In the genomic region with DNA sequence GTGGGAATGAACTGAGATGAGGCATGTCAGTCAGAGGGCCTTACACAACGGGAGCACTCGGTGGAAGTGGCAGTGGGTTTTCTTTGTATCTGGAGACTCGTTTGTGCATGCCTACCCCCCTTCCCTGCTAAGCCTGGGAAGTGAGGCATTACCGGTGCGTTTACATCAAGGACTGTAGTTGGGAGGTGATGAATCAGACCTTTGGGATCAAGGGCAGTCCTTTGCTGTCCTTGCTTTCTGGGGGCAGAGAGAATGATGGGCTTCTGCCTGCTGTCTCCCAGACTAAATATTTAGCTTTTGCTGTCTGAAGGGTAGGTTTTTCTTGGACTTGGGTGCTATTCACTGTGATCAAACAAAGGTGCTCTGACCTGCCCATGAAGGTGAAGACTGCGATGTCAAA, we compare ENCODE assay signal across 29 cellular contexts.
"Had no signal": no experiment of that assay in that cellular context is flagged by ENCODE, and none has a peak within 500 bp of the region (broad histone marks: within the 10 kb centered on the region; RNA-seq: fewer than 3 reads in every experiment).

No MANE protein-coding gene starts in this region.

- H3K9ac ChIP-seq: neural progenitor cell had no signal

- DNase-seq: activated CD4-positive, alpha-beta T cell treated with anti-CD3 and anti-CD28 coated beads for 36 hours; activated CD4-positive, CD25-positive, alpha-beta regulatory T cell; activated CD8-positive, alpha-beta memory T cell treated with anti-CD3 and anti-CD28 coated beads, Interleukin-2, amount 10 ng/mL, durations not matched to agents 7 days and 5 days; activated CD8-positive, alpha-beta T cell treated with anti-CD3 and anti-CD28 coated beads, Interleukin-2, amount 10 ng/mL, durations not matched to agents 7 days and 5 days; activated naive CD8-positive, alpha-beta T cell treated with anti-CD3 and anti-CD28 coated beads, Interleukin-2, amount 50 U/mL, for 24 hours; activated T-cell treated with anti-CD3 and anti-CD28 coated beads, Interleukin-2, amount 50 U/mL, for 48 hours; central memory CD4-positive, alpha-beta T cell; left cardiac atrium; left ventricle myocardium superior; midbrain; naive thymus-derived CD8-positive, alpha-beta T cell; occipital lobe; right cardiac atrium; stimulated activated CD4-positive, alpha-beta T cell treated with anti-CD3 and anti-CD28 coated beads, Interleukin-12 subunit alpha, Interleukin-12 subunit beta, amount 100 ng/mL, for 4 hours; stimulated activated CD4-positive, alpha-beta T cell treated with anti-CD3 and anti-CD28 coated beads, Interleukin-4, amount 100 ng/mL, for 1 hour; T-helper 1 cell; trophoblast cell had no signal

- H3K9me3 Mint-ChIP-seq: activated naive CD4-positive, alpha-beta T cell treated with anti-CD3 and anti-CD28 coated beads, Interleukin-2, amount 50 U/mL, for 24 hours; activated naive CD8-positive, alpha-beta T cell treated with anti-CD3 and anti-CD28 coated beads, Interleukin-2, amount 50 U/mL, for 24 hours; activated T-helper 2 cell treated with anti-CD3 and anti-CD28 coated beads, Interferon-gamma antibody, Interleukin-2, Interleukin-4, amounts not matched to agents 10 μg/mL and 5 μg/mL and 100 μg/mL, durations not matched to agents 14 hours and 24 hours and 36 hours; naive thymus-derived CD8-positive, alpha-beta T cell; neural progenitor cell; stimulated activated effector memory CD8-positive, alpha-beta T cell treated with anti-CD3 and anti-CD28 coated beads, Interleukin-12 subunit alpha, Interleukin-12 subunit beta, amount 100 ng/mL, for 72 hours; stimulated activated naive CD8-positive, alpha-beta T cell treated with anti-CD3 and anti-CD28 coated beads, Interleukin-15, Interleukin-2, amounts not matched to agents 100 ng/mL and 50 ng/mL, for 24 hours; T-helper 2 cell treated with Interferon-gamma antibody and Interleukin-4, amounts not matched to agents 5 μg/mL and 100 μg/mL, for 36 hours had no signal

- H3K27ac ChIP-seq: breast epithelium, epithelial cell of prostate, neural progenitor cell, thoracic aorta had no signal

- H3K4me1 Mint-ChIP-seq: activated CD4-positive, alpha-beta T cell treated with anti-CD3 and anti-CD28 coated beads for 36 hours; activated CD8-positive, alpha-beta memory T cell treated with anti-CD3 and anti-CD28 coated beads, Interleukin-2, amount 10 ng/mL, durations not matched to agents 7 days and 5 days; activated naive CD4-positive, alpha-beta T cell treated with anti-CD3 and anti-CD28 coated beads, Interleukin-2, amount 50 U/mL, for 24 hours; activated naive CD8-positive, alpha-beta T cell treated with anti-CD3 and anti-CD28 coated beads, Interleukin-2, amount 50 U/mL, for 24 hours; stimulated activated effector memory CD8-positive, alpha-beta T cell treated with anti-CD3 and anti-CD28 coated beads, Interleukin-12 subunit alpha, Interleukin-12 subunit beta, amount 100 ng/mL, for 72 hours had no signal

- H3K27me3 ChIP-seq: breast epithelium, neural progenitor cell had no signal

- ATAC-seq: activated CD4-positive, alpha-beta T cell treated with anti-CD3 and anti-CD28 coated beads for 36 hours; activated CD8-positive, alpha-beta memory T cell treated with anti-CD3 and anti-CD28 coated beads, Interleukin-2, amount 10 ng/mL, durations not matched to agents 7 days and 5 days; activated CD8-positive, alpha-beta T cell treated with anti-CD3 and anti-CD28 coated beads, Interleukin-2, amount 10 ng/mL, durations not matched to agents 7 days and 5 days; activated naive CD8-positive, alpha-beta T cell treated with anti-CD3 and anti-CD28 coated beads, Interleukin-2, amount 50 U/mL, for 24 hours; left cardiac atrium; left ventricle myocardium superior; naive thymus-derived CD8-positive, alpha-beta T cell; right cardiac atrium; stimulated activated effector memory CD8-positive, alpha-beta T cell treated with anti-CD3 and anti-CD28 coated beads, Interleukin-12 subunit alpha, Interleukin-12 subunit beta, amount 100 ng/mL, for 72 hours had no signal

- FAIRE-seq: frontal cortex, keratinocyte, urothelium cell line had no signal

- H3K4me2 ChIP-seq: neural progenitor cell had no signal

- H3K4me1 ChIP-seq: breast epithelium, neural progenitor cell had no signal

- H3K9me3 ChIP-seq: breast epithelium, thoracic aorta had no signal

- H3K27ac Mint-ChIP-seq: activated CD4-positive, alpha-beta T cell treated with anti-CD3 and anti-CD28 coated beads for 36 hours; activated CD8-positive, alpha-beta memory T cell treated with anti-CD3 and anti-CD28 coated beads, Interleukin-2, amount 10 ng/mL, durations not matched to agents 7 days and 5 days; activated CD8-positive, alpha-beta T cell treated with anti-CD3 and anti-CD28 coated beads, Interleukin-2, amount 10 ng/mL, durations not matched to agents 7 days and 5 days; activated naive CD4-positive, alpha-beta T cell treated with anti-CD3 and anti-CD28 coated beads, Interleukin-2, amount 50 U/mL, for 24 hours; activated naive CD8-positive, alpha-beta T cell treated with anti-CD3 and anti-CD28 coated beads, Interleukin-2, amount 50 U/mL, for 24 hours; activated T-helper 2 cell treated with anti-CD3 and anti-CD28 coated beads, Interferon-gamma antibody, Interleukin-2, Interleukin-4, amounts not matched to agents 10 μg/mL and 5 μg/mL and 100 μg/mL, durations not matched to agents 14 hours and 24 hours and 36 hours; neural progenitor cell; stimulated activated effector memory CD8-positive, alpha-beta T cell treated with anti-CD3 and anti-CD28 coated beads, Interleukin-12 subunit alpha, Interleukin-12 subunit beta, amount 100 ng/mL, for 72 hours; stimulated activated naive CD8-positive, alpha-beta T cell treated with anti-CD3 and anti-CD28 coated beads, Interleukin-15, Interleukin-2, amounts not matched to agents 100 ng/mL and 50 ng/mL, for 24 hours; T-helper 2 cell treated with Interferon-gamma antibody and Interleukin-4, amounts not matched to agents 5 μg/mL and 100 μg/mL, for 36 hours had no signal

- H3K4me3 ChIP-seq: breast epithelium, neural progenitor cell, thoracic aorta had no signal

- H3K36me3 ChIP-seq: breast epithelium, neural progenitor cell, thoracic aorta had no signal

- H3K27me3 Mint-ChIP-seq: activated CD4-positive, alpha-beta T cell treated with anti-CD3 and anti-CD28 coated beads for 36 hours; activated CD8-positive, alpha-beta memory T cell treated with anti-CD3 and anti-CD28 coated beads, Interleukin-2, amount 10 ng/mL, durations not matched to agents 7 days and 5 days; activated naive CD4-positive, alpha-beta T cell treated with anti-CD3 and anti-CD28 coated beads, Interleukin-2, amount 50 U/mL, for 24 hours; activated naive CD8-positive, alpha-beta T cell treated with anti-CD3 and anti-CD28 coated beads, Interleukin-2, amount 50 U/mL, for 24 hours; naive thymus-derived CD8-positive, alpha-beta T cell; stimulated activated naive CD8-positive, alpha-beta T cell treated with anti-CD3 and anti-CD28 coated beads, Interleukin-15, Interleukin-2, amounts not matched to agents 100 ng/mL and 50 ng/mL, for 24 hours had no signal

- H2AFZ ChIP-seq: neural progenitor cell had no signal

- H3K4me3 Mint-ChIP-seq: activated CD4-positive, alpha-beta T cell treated with anti-CD3 and anti-CD28 coated beads for 36 hours; activated CD8-positive, alpha-beta memory T cell treated with anti-CD3 and anti-CD28 coated beads, Interleukin-2, amount 10 ng/mL, durations not matched to agents 7 days and 5 days; activated CD8-positive, alpha-beta T cell treated with anti-CD3 and anti-CD28 coated beads, Interleukin-2, amount 10 ng/mL, durations not matched to agents 7 days and 5 days; activated naive CD4-positive, alpha-beta T cell treated with anti-CD3 and anti-CD28 coated beads, Interleukin-2, amount 50 U/mL, for 24 hours; activated naive CD8-positive, alpha-beta T cell treated with anti-CD3 and anti-CD28 coated beads, Interleukin-2, amount 50 U/mL, for 24 hours; naive thymus-derived CD8-positive, alpha-beta T cell; neural progenitor cell; stimulated activated effector memory CD8-positive, alpha-beta T cell treated with anti-CD3 and anti-CD28 coated beads, Interleukin-12 subunit alpha, Interleukin-12 subunit beta, amount 100 ng/mL, for 72 hours; stimulated activated naive CD8-positive, alpha-beta T cell treated with anti-CD3 and anti-CD28 coated beads, Interleukin-15, Interleukin-2, amounts not matched to agents 100 ng/mL and 50 ng/mL, for 24 hours; T-helper 2 cell treated with Interferon-gamma antibody and Interleukin-4, amounts not matched to agents 5 μg/mL and 100 μg/mL, for 36 hours had no signal
